In the genomic region with DNA sequence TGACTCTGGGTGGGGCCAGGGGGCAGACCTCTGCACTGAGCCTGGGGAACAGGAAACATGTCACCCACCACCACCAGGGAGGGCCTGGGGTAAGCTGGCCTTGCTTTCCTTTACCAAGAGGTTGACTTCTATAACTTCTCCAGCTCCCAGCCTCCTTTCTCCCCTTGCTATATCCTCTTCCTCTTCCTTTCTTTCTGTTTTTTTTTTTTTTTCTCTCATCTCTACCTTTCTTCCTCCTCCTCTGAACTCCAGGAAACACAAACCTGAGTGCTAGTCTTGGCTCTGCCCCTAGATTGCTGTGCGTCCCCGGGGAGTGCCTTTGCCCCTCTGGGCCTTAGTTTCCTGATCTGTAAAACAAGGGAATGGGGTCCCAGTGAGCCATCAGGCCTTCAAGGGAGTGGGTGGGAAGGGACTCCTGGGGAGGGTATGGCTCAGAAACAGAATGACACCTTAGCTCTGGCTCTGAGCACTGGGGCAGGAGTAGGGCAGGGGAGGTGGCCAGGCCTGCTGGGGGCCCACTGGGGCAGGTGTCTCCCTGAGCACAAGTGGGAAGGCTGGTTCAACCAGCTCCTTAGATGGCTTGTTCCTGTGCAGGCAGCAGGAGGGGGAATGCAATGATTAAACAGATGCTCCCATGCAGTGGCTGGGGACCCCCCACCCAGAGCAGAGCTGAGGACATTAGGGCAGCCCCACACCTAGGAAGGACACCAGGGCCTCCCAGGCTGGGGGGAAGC, we compare ENCODE assay signal across 2 cellular contexts.
TF ChIP-seq lines count a peak whose summit lies in the region.

No MANE protein-coding gene starts in this region.

TF ChIP-seq in GM23338, 12 proteins besides CTCF, POLR2A, EP300 and RAD21 (continued from another document):
- TF ChIP-seq EZH2phosphoT487 (IDR thresholded peaks at IDR 0.05; ENCODE audit: unreplicated experiment) (no peak), NANOG (IDR thresholded peaks at IDR 0.05; ENCODE audit: borderline replicate concordance) (no peak), ZNF114 (CRISPR knock-in tag; IDR thresholded peaks at IDR 0.05) (no peak), CREB1 (CRISPR knock-in tag; IDR thresholded peaks at IDR 0.05; ENCODE audit: low read depth) (no peak), ZNF331 (CRISPR knock-in tag; IDR thresholded peaks at IDR 0.05; ENCODE audit: low read depth) (no peak), REST (IDR thresholded peaks at IDR 0.05; ENCODE audit: unreplicated experiment) (no peak), EZH2 (IDR thresholded peaks at IDR 0.05; ENCODE audit: low read depth, unreplicated experiment) (no peak)
- TF ChIP-seq, protein P1, sequence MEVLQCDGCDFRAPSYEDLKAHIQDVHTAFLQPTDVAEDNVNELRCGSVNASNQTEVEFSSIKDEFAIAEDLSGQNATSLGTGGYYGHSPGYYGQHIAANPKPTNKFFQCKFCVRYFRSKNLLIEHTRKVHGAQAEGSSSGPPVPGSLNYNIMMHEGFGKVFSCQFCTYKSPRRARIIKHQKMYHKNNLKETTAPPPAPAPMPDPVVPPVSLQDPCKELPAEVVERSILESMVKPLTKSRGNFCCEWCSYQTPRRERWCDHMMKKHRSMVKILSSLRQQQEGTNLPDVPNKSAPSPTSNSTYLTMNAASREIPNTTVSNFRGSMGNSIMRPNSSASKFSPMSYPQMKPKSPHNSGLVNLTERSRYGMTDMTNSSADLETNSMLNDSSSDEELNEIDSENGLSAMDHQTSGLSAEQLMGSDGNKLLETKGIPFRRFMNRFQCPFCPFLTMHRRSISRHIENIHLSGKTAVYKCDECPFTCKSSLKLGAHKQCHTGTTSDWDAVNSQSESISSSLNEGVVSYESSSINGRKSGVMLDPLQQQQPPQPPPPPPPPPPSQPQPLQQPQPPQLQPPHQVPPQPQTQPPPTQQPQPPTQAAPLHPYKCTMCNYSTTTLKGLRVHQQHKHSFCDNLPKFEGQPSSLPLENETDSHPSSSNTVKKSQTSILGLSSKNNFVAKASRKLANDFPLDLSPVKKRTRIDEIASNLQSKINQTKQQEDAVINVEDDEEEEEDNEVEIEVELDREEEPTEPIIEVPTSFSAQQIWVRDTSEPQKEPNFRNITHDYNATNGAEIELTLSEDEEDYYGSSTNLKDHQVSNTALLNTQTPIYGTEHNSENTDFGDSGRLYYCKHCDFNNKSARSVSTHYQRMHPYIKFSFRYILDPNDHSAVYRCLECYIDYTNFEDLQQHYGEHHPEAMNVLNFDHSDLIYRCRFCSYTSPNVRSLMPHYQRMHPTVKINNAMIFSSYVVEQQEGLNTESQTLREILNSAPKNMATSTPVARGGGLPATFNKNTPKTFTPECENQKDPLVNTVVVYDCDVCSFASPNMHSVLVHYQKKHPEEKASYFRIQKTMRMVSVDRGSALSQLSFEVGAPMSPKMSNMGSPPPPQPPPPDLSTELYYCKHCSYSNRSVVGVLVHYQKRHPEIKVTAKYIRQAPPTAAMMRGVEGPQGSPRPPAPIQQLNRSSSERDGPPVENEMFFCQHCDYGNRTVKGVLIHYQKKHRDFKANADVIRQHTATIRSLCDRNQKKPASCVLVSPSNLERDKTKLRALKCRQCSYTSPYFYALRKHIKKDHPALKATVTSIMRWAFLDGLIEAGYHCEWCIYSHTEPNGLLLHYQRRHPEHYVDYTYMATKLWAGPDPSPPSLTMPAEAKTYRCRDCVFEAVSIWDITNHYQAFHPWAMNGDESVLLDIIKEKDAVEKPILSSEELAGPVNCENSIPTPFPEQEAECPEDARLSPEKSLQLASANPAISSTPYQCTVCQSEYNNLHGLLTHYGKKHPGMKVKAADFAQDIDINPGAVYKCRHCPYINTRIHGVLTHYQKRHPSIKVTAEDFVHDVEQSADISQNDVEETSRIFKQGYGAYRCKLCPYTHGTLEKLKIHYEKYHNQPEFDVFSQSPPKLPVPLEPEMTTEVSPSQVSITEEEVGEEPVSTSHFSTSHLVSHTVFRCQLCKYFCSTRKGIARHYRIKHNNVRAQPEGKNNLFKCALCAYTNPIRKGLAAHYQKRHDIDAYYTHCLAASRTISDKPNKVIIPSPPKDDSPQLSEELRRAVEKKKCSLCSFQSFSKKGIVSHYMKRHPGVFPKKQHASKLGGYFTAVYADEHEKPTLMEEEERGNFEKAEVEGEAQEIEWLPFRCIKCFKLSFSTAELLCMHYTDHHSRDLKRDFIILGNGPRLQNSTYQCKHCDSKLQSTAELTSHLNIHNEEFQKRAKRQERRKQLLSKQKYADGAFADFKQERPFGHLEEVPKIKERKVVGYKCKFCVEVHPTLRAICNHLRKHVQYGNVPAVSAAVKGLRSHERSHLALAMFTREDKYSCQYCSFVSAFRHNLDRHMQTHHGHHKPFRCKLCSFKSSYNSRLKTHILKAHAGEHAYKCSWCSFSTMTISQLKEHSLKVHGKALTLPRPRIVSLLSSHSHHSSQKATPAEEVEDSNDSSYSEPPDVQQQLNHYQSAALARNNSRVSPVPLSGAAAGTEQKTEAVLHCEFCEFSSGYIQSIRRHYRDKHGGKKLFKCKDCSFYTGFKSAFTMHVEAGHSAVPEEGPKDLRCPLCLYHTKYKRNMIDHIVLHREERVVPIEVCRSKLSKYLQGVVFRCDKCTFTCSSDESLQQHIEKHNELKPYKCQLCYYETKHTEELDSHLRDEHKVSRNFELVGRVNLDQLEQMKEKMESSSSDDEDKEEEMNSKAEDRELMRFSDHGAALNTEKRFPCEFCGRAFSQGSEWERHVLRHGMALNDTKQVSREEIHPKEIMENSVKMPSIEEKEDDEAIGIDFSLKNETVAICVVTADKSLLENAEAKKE (CRISPR knock-in tag; IDR thresholded peaks at IDR 0.05), result no peak

TF ChIP-seq in WTC11, 78 proteins besides CTCF, POLR2A, EP300 and RAD21 (continued from another document):
- TF ChIP-seq, protein P2, sequence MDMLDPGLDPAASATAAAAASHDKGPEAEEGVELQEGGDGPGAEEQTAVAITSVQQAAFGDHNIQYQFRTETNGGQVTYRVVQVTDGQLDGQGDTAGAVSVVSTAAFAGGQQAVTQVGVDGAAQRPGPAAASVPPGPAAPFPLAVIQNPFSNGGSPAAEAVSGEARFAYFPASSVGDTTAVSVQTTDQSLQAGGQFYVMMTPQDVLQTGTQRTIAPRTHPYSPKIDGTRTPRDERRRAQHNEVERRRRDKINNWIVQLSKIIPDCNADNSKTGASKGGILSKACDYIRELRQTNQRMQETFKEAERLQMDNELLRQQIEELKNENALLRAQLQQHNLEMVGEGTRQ (CRISPR knock-in tag; IDR thresholded peaks at IDR 0.05), result no peak
- TF ChIP-seq EMX1 (CRISPR knock-in tag; IDR thresholded peaks at IDR 0.05) (no peak), NFYB (CRISPR knock-in tag; conservative IDR thresholded peaks at IDR 0.05; ENCODE audit: low read depth) (no peak), CREB1 (CRISPR knock-in tag; IDR thresholded peaks at IDR 0.05) (no peak), E2F5 (CRISPR knock-in tag; IDR thresholded peaks at IDR 0.05) (no peak), HMGA2 (CRISPR knock-in tag; IDR thresholded peaks at IDR 0.05) (no peak)
TF ChIP-seq in WTC11: peak in this region for 0.
